In genomic region chr16:75555707-75556512, GRCh38 we compare ENCODE assay signal across 1 cellular context.
TF ChIP-seq lines count a peak whose summit lies in the region.

A gene with protein sequence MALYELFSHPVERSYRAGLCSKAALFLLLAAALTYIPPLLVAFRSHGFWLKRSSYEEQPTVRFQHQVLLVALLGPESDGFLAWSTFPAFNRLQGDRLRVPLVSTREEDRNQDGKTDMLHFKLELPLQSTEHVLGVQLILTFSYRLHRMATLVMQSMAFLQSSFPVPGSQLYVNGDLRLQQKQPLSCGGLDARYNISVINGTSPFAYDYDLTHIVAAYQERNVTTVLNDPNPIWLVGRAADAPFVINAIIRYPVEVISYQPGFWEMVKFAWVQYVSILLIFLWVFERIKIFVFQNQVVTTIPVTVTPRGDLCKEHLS (minus strand): TSS chr16:75556252. CDS start chr16:75556209, 43 bp downstream.

TF ChIP-seq in K562, 482 proteins besides CTCF, POLR2A, EP300 and RAD21 (continued from another document):
- TF ChIP-seq RBM22 (IDR thresholded peaks at IDR 0.05; ENCODE audit: low read depth, low read length, poor library complexity, severe bottlenecking) = peak; percentile 95
